ENCODE assay signal across 8 cellular contexts in the genomic region with DNA sequence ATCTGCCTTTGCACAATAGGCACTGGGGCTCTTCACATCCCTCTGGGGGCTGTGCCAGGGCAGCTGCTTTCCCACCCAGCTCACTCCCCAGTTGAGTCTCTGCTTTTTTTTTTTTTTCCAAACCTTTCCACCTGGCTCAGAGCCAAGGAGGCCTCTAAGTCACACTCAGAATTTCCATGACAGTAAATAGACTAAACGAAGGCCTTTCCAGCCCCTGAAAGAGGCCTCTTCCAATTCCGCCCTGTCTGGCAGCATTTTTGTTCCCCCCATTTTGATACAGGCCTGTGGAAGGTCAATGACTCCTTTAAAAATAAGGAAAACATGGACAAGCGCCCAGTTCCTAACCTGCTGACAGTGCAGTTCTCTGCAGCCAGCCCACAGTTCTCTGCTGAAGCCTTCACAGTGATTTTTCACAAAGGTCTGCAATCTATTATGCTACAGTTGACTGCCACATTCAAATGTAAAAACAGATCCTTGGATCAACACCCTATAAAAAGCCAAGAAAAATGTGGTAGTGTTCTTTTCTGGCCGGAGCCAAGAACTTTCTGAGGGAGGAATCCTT.
DNase-seq lines count a peak whose midpoint lies in the region; ATAC-seq and TF ChIP-seq lines count a peak whose summit lies in the region.

No MANE protein-coding gene starts in this region.

- no peaks in the 10 kb centered on the region; a peak in 1 of 7 replicates for H3K36me3 Mint-ChIP-seq in H9 (ENCODE audit: insufficient read depth in 1 of 3, low read depth in 3 of 3)
- H3K36me3 Mint-ChIP-seq in CD4-positive, alpha-beta T cell (ENCODE audit: low read depth): no peaks in the 10 kb centered on the region
- H3K36me3 Mint-ChIP-seq in Calu3 (ENCODE audit: insufficient read depth, unreplicated experiment): no peaks in the 10 kb centered on the region

- H3K9me3 ChIP-seq in H9 (ENCODE audit: control insufficient read depth, low read depth, low read length) (no peaks in the 10 kb centered on the region), SJCRH30 (replicated peaks) (no peaks in the 10 kb centered on the region), cardiac muscle cell (ENCODE audit: low read depth) (no peaks in the 10 kb centered on the region)
- H3K9me3 ChIP-seq in CD4-positive, alpha-beta T cell (ENCODE audit: control insufficient read depth, low read length): no peaks in the 10 kb centered on the region

- no peaks in the 10 kb centered on the region for H3K27me3 ChIP-seq in H9 (ENCODE audit: insufficient read depth, low read length)
- H3K27me3 ChIP-seq in SJCRH30: no peaks in the 10 kb centered on the region
- H3K27me3 ChIP-seq in cardiac muscle cell: no peaks in the 10 kb centered on the region
- H3K27me3 ChIP-seq in CD4-positive, alpha-beta T cell (ENCODE audit: control insufficient read depth, insufficient read depth, low read length): no peaks in the 10 kb centered on the region

- no peak overlapping the region for H2BK20ac ChIP-seq in H9 (ENCODE audit: low read depth, low read length, poor library complexity, severe bottlenecking)

- no peak overlapping the region for H3K23ac ChIP-seq in H9 (ENCODE audit: insufficient read length, low read depth, low read length)

- H2AK5ac ChIP-seq in H9 (ENCODE audit: insufficient read length, low read length): no peak overlapping the region

- H3K4me3 ChIP-seq in SJCRH30 (no peak overlapping the region), cardiac muscle cell (no peak overlapping the region)

- no peak overlapping the region for H3K9ac ChIP-seq in H9 (ENCODE audit: extremely low read depth, insufficient read length, low read length)

- intact Hi-C loops in CD4-positive, alpha-beta T cell (cut with DNase I, micrococcal nuclease): loop anchor here in 1 of 2 experiments (10.0 kb wide), 1 partner anchor 104 kb away; a partner anchor contains a TSS
- intact Hi-C loops in Calu3 (cut with micrococcal nuclease; ENCODE audit: unreplicated experiment): no loop called here

- H3K4me3 Mint-ChIP-seq in H9: no peak overlapping the region
- H3K4me3 Mint-ChIP-seq in CD4-positive, alpha-beta T cell: no peak overlapping the region
- H3K4me3 Mint-ChIP-seq in Calu3 (ENCODE audit: low read depth, unreplicated experiment): no peak overlapping the region

- no peak overlapping the region for H3K18ac ChIP-seq in H9 (ENCODE audit: insufficient read length, low read depth, low read length)

- H3K4ac ChIP-seq in H9 (ENCODE audit: low read depth, low read length): no peak overlapping the region

- H4K8ac ChIP-seq in H9 (replicated peaks; ENCODE audit: insufficient read length, low read depth, low read length): no peak overlapping the region

- peaks cover 4 to 26% of the 10 kb centered on the region in 2 experiments for H3K4me1 Mint-ChIP-seq in H9
- no peaks in the 10 kb centered on the region for H3K4me1 Mint-ChIP-seq in CD4-positive, alpha-beta T cell (ENCODE audit: low read depth)
- H3K4me1 Mint-ChIP-seq in Calu3 (ENCODE audit: low read depth, unreplicated experiment): no peaks in the 10 kb centered on the region

- H3K9me3 Mint-ChIP-seq in H9 (no peaks in the 10 kb centered on the region; a peak in 1 of 5 replicates), Calu3 (ENCODE audit: low read depth, unreplicated experiment) (no peaks in the 10 kb centered on the region)
- H3K9me3 Mint-ChIP-seq in CD4-positive, alpha-beta T cell: no peaks in the 10 kb centered on the region

- TF ChIP-seq CTCF in H9 (conservative IDR thresholded peaks at IDR 0.05) (no peak), cardiac muscle cell (IDR thresholded peaks at IDR 0.05; ENCODE audit: low read depth, low read length) (no peak), Calu3 (IDR thresholded peaks at IDR 0.05; ENCODE audit: unreplicated experiment) (no peak)
- TF ChIP-seq CTCF in CD4-positive, alpha-beta T cell (IDR thresholded peaks at IDR 0.05): no peak

- no peaks in the 10 kb centered on the region for H4K20me1 ChIP-seq in H9 (ENCODE audit: control insufficient read depth, insufficient read depth, insufficient read length)

- no peak overlapping the region for H2BK15ac ChIP-seq in H9 (ENCODE audit: low read depth, low read length)

- no peak overlapping the region for H3K56ac ChIP-seq in H9 (ENCODE audit: insufficient read length, low read depth, low read length)

- H3K4me2 ChIP-seq in H9 (ENCODE audit: insufficient read depth, insufficient read length, low read length): peak overlapping the region; percentile 35

- H2BK5ac ChIP-seq in H9 (ENCODE audit: insufficient read length, low read length): no peak overlapping the region

- H2AFZ ChIP-seq in H9 (ENCODE audit: low read length): peak overlapping the region; percentile 27

- ATAC-seq in CD4-positive, alpha-beta T cell (ENCODE audit: poor library complexity): no peak
- no peak for ATAC-seq in HG02678 (IDR thresholded peaks at IDR 0.05; ENCODE audit: unreplicated experiment)

- DNase-seq in H9 (no peak), SJCRH30 (peak; percentile 34 to 67), cardiac muscle cell (ENCODE audit: low read depth in 1 of 2, low spot score in 1 of 2) (peak; percentile 68 to 91), retina (peak; percentile 61), NCI-H1930 (lab: John Stamatoyannopoulos, UW) (no peak), Calu3 (no peak)
- no peak for DNase-seq in CD4-positive, alpha-beta T cell

- H3K36me3 ChIP-seq in SJCRH30 (no peaks in the 10 kb centered on the region), cardiac muscle cell (no peaks in the 10 kb centered on the region)

- BruUV-seq in Calu3 (replicated peaks; lab: Mats Ljungman, UMichigan): no TSS peak

- no peak overlapping the region for H2BK120ac ChIP-seq in H9 (ENCODE audit: low read depth, low read length, poor library complexity, severe bottlenecking)

- H3K27me3 Mint-ChIP-seq in H9 (ENCODE audit: low read depth) (peaks cover 2% of the 10 kb centered on the region; the same call in 1 of the 2 replicates), Calu3 (ENCODE audit: unreplicated experiment) (no peaks in the 10 kb centered on the region)
- H3K27me3 Mint-ChIP-seq in CD4-positive, alpha-beta T cell: no peaks in the 10 kb centered on the region

- no peaks in the 10 kb centered on the region for H3K79me1 ChIP-seq in H9 (ENCODE audit: insufficient read depth, low read depth, low read length, poor library complexity, severe bottlenecking)

- H3K79me2 ChIP-seq in H9 (ENCODE audit: insufficient read depth, low read length): no peaks in the 10 kb centered on the region

- WGBS in H9 (ENCODE audit: extremely low coverage, insufficient read length, low lambda C conversion rate): no CpG with 5 or more reads among the region's 4 CpGs

- H3T11ph ChIP-seq in H9 (ENCODE audit: low read length): no peak overlapping the region

- H4K5ac ChIP-seq in H9 (ENCODE audit: insufficient read length, low read depth, low read length): no peak overlapping the region

- H4K91ac ChIP-seq in H9 (ENCODE audit: insufficient read length, low read depth, low read length): no peak overlapping the region

- H3K27ac Mint-ChIP-seq in H9 (no peak overlapping the region), Calu3 (ENCODE audit: unreplicated experiment) (no peak overlapping the region)
- no peak overlapping the region for H3K27ac Mint-ChIP-seq in CD4-positive, alpha-beta T cell

- POLR2A ChIA-PET in CD4-positive, alpha-beta T cell (lab: Charles Lee): interaction anchor here (1.0 to 2.2 kb wide), 2 partner anchors 107 to 108 kb away, joined by 4 to 31 read pairs; a partner anchor contains a TSS

- no peak overlapping the region for H2BK12ac ChIP-seq in H9 (ENCODE audit: insufficient read length, low read depth, low read length)

- CTCF ChIA-PET in CD4-positive, alpha-beta T cell (lab: Charles Lee): interaction anchor here (0.9 kb wide), 1 partner anchor 367 kb away, joined by 3 read pairs; no protein-coding TSS in a partner anchor
- CTCF ChIA-PET in Calu3 (lab: Charles Lee): no interaction called here

- H3K14ac ChIP-seq in H9 (ENCODE audit: insufficient read depth, low read length): no peak overlapping the region; the same call in 1 of the 2 replicates

- H3K27ac ChIP-seq in H9 (ENCODE audit: insufficient read length, low read depth, low read length) (peak overlapping the region; percentile 37), SJCRH30 (no peak overlapping the region), cardiac muscle cell (peak overlapping the region; percentile 75)
- H3K27ac ChIP-seq in CD4-positive, alpha-beta T cell (ENCODE audit: low read depth, low read length): no peak overlapping the region

- H3K23me2 ChIP-seq in H9 (ENCODE audit: insufficient read length, low read depth, low read length, poor library complexity, severe bottlenecking): no peaks in the 10 kb centered on the region

- peaks cover 8% of the 10 kb centered on the region for H3K4me1 ChIP-seq in H9 (ENCODE audit: insufficient read depth, low read length)
- peaks cover 10% of the 10 kb centered on the region; the same call in 1 of the 2 replicates for H3K4me1 ChIP-seq in SJCRH30
- peaks cover 34% of the 10 kb centered on the region for H3K4me1 ChIP-seq in cardiac muscle cell (ENCODE audit: low read depth)

Comparison
In these comparisons a context has a peak if more than half of its experiments do, and no peak if none do; other contexts are left out.
1. DNase-seq: peak in SJCRH30 (2 of 2), cardiac muscle cell (2 of 2) and retina (single experiment); none in H9 (single experiment), NCI-H1930 (0 of 2), CD4-positive, alpha-beta T cell (0 of 10) and Calu3 (single experiment).
2. H3K27ac ChIP-seq: peak in H9 (single experiment) and cardiac muscle cell (single experiment); none in SJCRH30 (single experiment) and CD4-positive, alpha-beta T cell (single experiment).